1 cellular context compared by ENCODE assay signal in genomic region chr20:407097-407952, GRCh38.
TF ChIP-seq lines count a peak whose summit lies in the region.

No MANE protein-coding gene starts in this region.

TF ChIP-seq in HepG2, 621 proteins besides CTCF, POLR2A, EP300 and RAD21 (continued from another document and continues in another):
- TF ChIP-seq STAT6 (CRISPR knock-in tag; IDR thresholded peaks at IDR 0.05; ENCODE audit: borderline replicate concordance) (no peak; the same call in none of the 2 replicates), CREB3 (CRISPR knock-in tag; IDR thresholded peaks at IDR 0.05) (no peak), ARID2 (CRISPR knock-in tag; IDR thresholded peaks at IDR 0.05; ENCODE audit: borderline replicate concordance) (peak; percentile 92; the same call in 1 of the 2 replicates), ZNF615 (CRISPR knock-in tag; IDR thresholded peaks at IDR 0.05; ENCODE audit: borderline replicate concordance) (no peak), CEBPZ (IDR thresholded peaks at IDR 0.05; ENCODE audit: low read length) (no peak), HDAC6 (IDR thresholded peaks at IDR 0.05; ENCODE audit: low read depth, low read length) (no peak), ASH2L (IDR thresholded peaks at IDR 0.05; ENCODE audit: insufficient read length, low read depth, low read length) (no peak), RFX1 (IDR thresholded peaks at IDR 0.05) (no peak), RFXAP (CRISPR knock-in tag; IDR thresholded peaks at IDR 0.05; ENCODE audit: borderline replicate concordance) (no peak; the same call in 1 of the 2 replicates), ZNF33A (CRISPR knock-in tag; IDR thresholded peaks at IDR 0.05; ENCODE audit: borderline replicate concordance) (peak; percentile 83; the same call in 1 of the 2 replicates), AHR (CRISPR knock-in tag; IDR thresholded peaks at IDR 0.05) (no peak), ATF1 (CRISPR knock-in tag; IDR thresholded peaks at IDR 0.05) (no peak), ZNF550 (CRISPR knock-in tag; IDR thresholded peaks at IDR 0.05; ENCODE audit: borderline replicate concordance) (no peak), ZNF792 (CRISPR knock-in tag; IDR thresholded peaks at IDR 0.05) (peak; percentile 82; the same call in 1 of the 2 replicates), ZSCAN22 (CRISPR knock-in tag; IDR thresholded peaks at IDR 0.05) (no peak), SNAPC4 (CRISPR knock-in tag; IDR thresholded peaks at IDR 0.05) (peak; percentile 80; the same call in 1 of the 2 replicates), EZH2 (conservative IDR thresholded peaks at IDR 0.05; ENCODE audit: low read depth, low read length) (no peak), SPEN (CRISPR knock-in tag; IDR thresholded peaks at IDR 0.05; ENCODE audit: low read depth) (0 out of 2 replicates have a peak, but pooled peaks have one; percentile 60), GABPA (IDR thresholded peaks at IDR 0.05; ENCODE audit: low read depth, low read length) (no peak), GABPA (CRISPR knock-in tag; IDR thresholded peaks at IDR 0.05; ENCODE audit: low read depth) (no peak; the same call in 1 of the 2 replicates), KLF16 (CRISPR knock-in tag; IDR thresholded peaks at IDR 0.05) (peak in 1 of 2 experiments; percentile 88; a peak in 2 of 4 replicates), ZNF704 (CRISPR knock-in tag; IDR thresholded peaks at IDR 0.05; ENCODE audit: borderline replicate concordance) (peak; percentile 67; the same call in 1 of the 2 replicates), DNMT1 (CRISPR knock-in tag; IDR thresholded peaks at IDR 0.05) (peak; percentile 97), ZNF687 (CRISPR knock-in tag; IDR thresholded peaks at IDR 0.05) (peak; percentile 92), ATF7-NPFF (CRISPR knock-in tag; IDR thresholded peaks at IDR 0.05; ENCODE audit: low read depth) (peak; percentile 80), ZNF382 (CRISPR knock-in tag; IDR thresholded peaks at IDR 0.05; ENCODE audit: borderline replicate concordance) (no peak), MAZ (IDR thresholded peaks at IDR 0.05; ENCODE audit: borderline replicate concordance, low read depth, low read length) (no peak; the same call in 1 of the 2 replicates), MAZ (CRISPR knock-in tag; IDR thresholded peaks at IDR 0.05; ENCODE audit: low read depth) (peak; percentile 80; the same call in 1 of the 2 replicates), ZNF670 (CRISPR knock-in tag; IDR thresholded peaks at IDR 0.05; ENCODE audit: borderline replicate concordance) (peak; percentile 88; the same call in 1 of the 2 replicates), ZNF275 (CRISPR knock-in tag; IDR thresholded peaks at IDR 0.05; ENCODE audit: borderline replicate concordance) (peak; percentile 90), ZNF143 (CRISPR knock-in tag; IDR thresholded peaks at IDR 0.05) (no peak; the same call in 1 of the 2 replicates), ZNF264 (CRISPR knock-in tag; IDR thresholded peaks at IDR 0.05) (peak; percentile 83; the same call in 1 of the 2 replicates), ZNF672 (CRISPR knock-in tag; IDR thresholded peaks at IDR 0.05) (no peak), ZFY (CRISPR knock-in tag; IDR thresholded peaks at IDR 0.05) (peak; percentile 89), U2AF1 (optimal IDR thresholded peaks at IDR 0.05; ENCODE audit: low read depth, low read length) (peak; percentile 61), ZNF543 (CRISPR knock-in tag; IDR thresholded peaks at IDR 0.05) (peak; percentile 77)
- TF ChIP-seq, protein P1, sequence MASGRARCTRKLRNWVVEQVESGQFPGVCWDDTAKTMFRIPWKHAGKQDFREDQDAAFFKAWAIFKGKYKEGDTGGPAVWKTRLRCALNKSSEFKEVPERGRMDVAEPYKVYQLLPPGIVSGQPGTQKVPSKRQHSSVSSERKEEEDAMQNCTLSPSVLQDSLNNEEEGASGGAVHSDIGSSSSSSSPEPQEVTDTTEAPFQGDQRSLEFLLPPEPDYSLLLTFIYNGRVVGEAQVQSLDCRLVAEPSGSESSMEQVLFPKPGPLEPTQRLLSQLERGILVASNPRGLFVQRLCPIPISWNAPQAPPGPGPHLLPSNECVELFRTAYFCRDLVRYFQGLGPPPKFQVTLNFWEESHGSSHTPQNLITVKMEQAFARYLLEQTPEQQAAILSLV (CRISPR knock-in tag; IDR thresholded peaks at IDR 0.05; ENCODE audit: borderline replicate concordance): peak; percentile 24; the same call in 1 of the 2 replicates
- TF ChIP-seq, protein P2, sequence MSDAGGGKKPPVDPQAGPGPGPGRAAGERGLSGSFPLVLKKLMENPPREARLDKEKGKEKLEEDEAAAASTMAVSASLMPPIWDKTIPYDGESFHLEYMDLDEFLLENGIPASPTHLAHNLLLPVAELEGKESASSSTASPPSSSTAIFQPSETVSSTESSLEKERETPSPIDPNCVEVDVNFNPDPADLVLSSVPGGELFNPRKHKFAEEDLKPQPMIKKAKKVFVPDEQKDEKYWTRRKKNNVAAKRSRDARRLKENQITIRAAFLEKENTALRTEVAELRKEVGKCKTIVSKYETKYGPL (CRISPR knock-in tag; IDR thresholded peaks at IDR 0.05): peak; percentile 89; the same call in 1 of the 2 replicates
